Comparison of ENCODE assay signal across 12 cellular contexts in genomic region chr10:92124524-92125168, GRCh38.
A peak's percentile ranks its signal among the peaks of the same experiment; 100 is the strongest.
DNase-seq lines count a peak whose midpoint lies in the region; ATAC-seq and TF ChIP-seq lines count a peak whose summit lies in the region.
"Had no signal": no experiment of that assay in that cellular context is flagged by ENCODE, and none has a peak within 500 bp of the region (broad histone marks: within the 10 kb centered on the region; RNA-seq: fewer than 3 reads in every experiment).

No MANE protein-coding gene starts in this region.

- no peak for TF ChIP-seq POLR2A in esophagus squamous epithelium (IDR thresholded peaks at IDR 0.05)

- H3K9me3 ChIP-seq in esophagus squamous epithelium = no peaks in the 10 kb centered on the region

- intact Hi-C loops in esophagus squamous epithelium (cut with DNase I) = no loop called here

- no peak overlapping the region for H3K4me3 ChIP-seq in esophagus squamous epithelium

- WGBS in esophagus squamous epithelium, 2 donors = 6 to 15% methylated on average over 3 of the region's 3 CpGs

- peaks cover 35 to 63% (median 43%) of the 10 kb centered on the region in 3 donors for H3K4me1 ChIP-seq in esophagus squamous epithelium

- TF ChIP-seq CTCF in esophagus squamous epithelium (IDR thresholded peaks at IDR 0.05) (no peak), mesothelial cell of epicardium (IDR thresholded peaks at IDR 0.05; ENCODE audit: unreplicated experiment) (no peak)

- H3K4me3 Mint-ChIP-seq in mesothelial cell of epicardium = no peak overlapping the region
- H3K4me3 Mint-ChIP-seq in activated T-cell treated with anti-CD3 and anti-CD28 coated beads, Interleukin-2, amount 50 U/mL, for 72 hours = no peak overlapping the region
- H3K4me3 Mint-ChIP-seq: CD4-positive, alpha-beta T cell; neural crest cell had no signal

- no peak for ATAC-seq in HG02840 (IDR thresholded peaks at IDR 0.05; ENCODE audit: low FRiP score, unreplicated experiment)
- no peak for ATAC-seq in activated T-cell treated with anti-CD3 and anti-CD28 coated beads, Interleukin-2, amount 50 U/mL, for 72 hours (replicated peaks in 1 of 2)

- H3K27me3 Mint-ChIP-seq in mesothelial cell of epicardium (ENCODE audit: low read depth) = no peaks in the 10 kb centered on the region
- H3K27me3 Mint-ChIP-seq in activated T-cell treated with anti-CD3 and anti-CD28 coated beads, Interleukin-2, amount 50 U/mL, for 72 hours (ENCODE audit: low read depth) = no peaks in the 10 kb centered on the region
- H3K27me3 Mint-ChIP-seq: CD4-positive, alpha-beta T cell had no signal

- peak overlapping the region; percentile 94 for H3K27ac Mint-ChIP-seq in mesothelial cell of epicardium
- no peak overlapping the region for H3K27ac Mint-ChIP-seq in activated T-cell treated with anti-CD3 and anti-CD28 coated beads, Interleukin-2, amount 50 U/mL, for 72 hours
- H3K27ac Mint-ChIP-seq: CD4-positive, alpha-beta T cell had no signal

- H3K4me1 Mint-ChIP-seq in mesothelial cell of epicardium = peaks cover 39% of the 10 kb centered on the region
- H3K4me1 Mint-ChIP-seq in activated T-cell treated with anti-CD3 and anti-CD28 coated beads, Interleukin-2, amount 50 U/mL, for 72 hours (ENCODE audit: low read depth) = no peaks in the 10 kb centered on the region

- peak overlapping the region; percentile 70 to 84 (median 80) for H3K27ac ChIP-seq in esophagus squamous epithelium

- H3K27me3 ChIP-seq in esophagus squamous epithelium = no peaks in the 10 kb centered on the region

- in situ Hi-C loops in ACHN (cut with HindIII; ENCODE audit: low pct_ligation_motif_present, low pct_unique_long_range_greater_than_20kb, low sequenced_read_pairs) = no loop called here

- no peaks in the 10 kb centered on the region for H3K36me3 Mint-ChIP-seq in mesothelial cell of epicardium
- no peaks in the 10 kb centered on the region for H3K36me3 Mint-ChIP-seq in activated T-cell treated with anti-CD3 and anti-CD28 coated beads, Interleukin-2, amount 50 U/mL, for 72 hours (ENCODE audit: insufficient read depth in 2 of 2)

- H3K9me3 Mint-ChIP-seq in mesothelial cell of epicardium = peaks cover 5% of the 10 kb centered on the region
- peaks cover 0 to 2% of the 10 kb centered on the region in 2 donors for H3K9me3 Mint-ChIP-seq in activated T-cell treated with anti-CD3 and anti-CD28 coated beads, Interleukin-2, amount 50 U/mL, for 72 hours
- H3K9me3 Mint-ChIP-seq: CD4-positive, alpha-beta T cell; neural crest cell had no signal

- peaks cover 0 to 4% (median 0%) of the 10 kb centered on the region in 3 donors for H3K36me3 ChIP-seq in esophagus squamous epithelium

- DNase-seq in ACHN = peak; percentile 31
- DNase-seq in NCI-H446 treated with DMSO at 0.1 percent for 48 hours (lab: John Stamatoyannopoulos, UW) = peak; percentile 12
- DNase-seq in esophagus squamous epithelium (lab: John Stamatoyannopoulos, UW) = no peak
- DNase-seq in mesothelial cell of epicardium (ENCODE audit: low spot score in 2 of 2, unreplicated experiment in 2 of 2) = no peak
- no peak for DNase-seq in DMS153 treated with DMSO at 0.1 percent for 48 hours (lab: John Stamatoyannopoulos, UW; ENCODE audit: unreplicated experiment)
- DNase-seq in activated T-cell treated with anti-CD3 and anti-CD28 coated beads, Interleukin-2, amount 50 U/mL, for 72 hours = no peak
- DNase-seq in T-helper 2 cell = no peak
- DNase-seq: CD4-positive, alpha-beta T cell; NCI-H345; stimulated activated naive CD4-positive, alpha-beta T cell had no signal

Comparison
In these comparisons a context has a peak if more than half of its experiments do, and no peak if none do; other contexts are left out.
1. DNase-seq: peak in ACHN (single experiment) and NCI-H446 treated with DMSO at 0.1 percent for 48 hours (single experiment); none in esophagus squamous epithelium (single experiment), mesothelial cell of epicardium (0 of 2), DMS153 treated with DMSO at 0.1 percent for 48 hours (single experiment), activated T-cell treated with anti-CD3 and anti-CD28 coated beads, Interleukin-2, amount 50 U/mL, for 72 hours (0 of 2) and T-helper 2 cell (0 of 5).